ENCODE assay signal across 1 cellular context in the genomic region with DNA sequence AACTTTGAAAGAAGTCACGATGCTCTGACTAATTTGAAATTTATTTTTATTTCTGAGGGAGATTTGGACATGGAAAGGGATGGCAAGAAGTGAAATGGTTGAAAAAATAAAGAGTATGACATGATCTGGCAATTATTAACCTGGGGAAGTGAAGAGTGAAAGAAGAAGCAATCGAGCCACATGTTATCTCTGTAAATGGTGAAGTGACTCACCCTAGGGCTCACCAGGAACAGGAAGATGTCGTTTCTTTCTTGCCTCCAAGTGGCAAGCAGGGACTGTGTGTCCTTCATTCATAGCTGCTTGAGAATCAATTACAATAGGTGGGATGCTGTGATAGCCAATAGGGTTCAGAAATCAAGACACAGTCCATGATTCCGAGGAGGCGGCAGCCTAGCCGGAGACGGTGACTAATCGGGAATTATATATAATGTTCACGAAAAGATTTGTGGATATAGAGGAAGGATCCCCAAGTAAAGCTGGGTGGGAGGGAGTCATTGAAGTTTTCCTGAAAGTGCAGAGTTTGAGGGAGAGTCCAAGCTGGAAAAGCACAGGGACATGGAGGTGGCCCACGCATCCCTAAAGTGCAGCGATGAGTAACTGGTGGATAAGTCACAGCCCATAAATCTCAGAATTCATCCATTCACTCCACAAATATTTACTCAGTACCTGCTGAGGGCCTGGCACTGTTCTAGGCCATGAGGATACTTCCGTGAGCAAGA.
A peak's percentile ranks its signal among the peaks of the same experiment; 100 is the strongest.
TF ChIP-seq lines count a peak whose summit lies in the region.

No MANE protein-coding gene starts in this region.

TF ChIP-seq in IMR-90, 13 proteins besides CTCF, POLR2A, EP300 and RAD21:
- TF ChIP-seq, protein P1, sequence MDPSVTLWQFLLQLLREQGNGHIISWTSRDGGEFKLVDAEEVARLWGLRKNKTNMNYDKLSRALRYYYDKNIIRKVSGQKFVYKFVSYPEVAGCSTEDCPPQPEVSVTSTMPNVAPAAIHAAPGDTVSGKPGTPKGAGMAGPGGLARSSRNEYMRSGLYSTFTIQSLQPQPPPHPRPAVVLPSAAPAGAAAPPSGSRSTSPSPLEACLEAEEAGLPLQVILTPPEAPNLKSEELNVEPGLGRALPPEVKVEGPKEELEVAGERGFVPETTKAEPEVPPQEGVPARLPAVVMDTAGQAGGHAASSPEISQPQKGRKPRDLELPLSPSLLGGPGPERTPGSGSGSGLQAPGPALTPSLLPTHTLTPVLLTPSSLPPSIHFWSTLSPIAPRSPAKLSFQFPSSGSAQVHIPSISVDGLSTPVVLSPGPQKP (IDR thresholded peaks at IDR 0.05; ENCODE audit: borderline replicate concordance, low read depth, low read length) = no peak
- TF ChIP-seq CEBPB (IDR thresholded peaks at IDR 0.05; ENCODE audit: low read depth, low read length) = peak; percentile 26; the same call in 1 of the 2 replicates
